In the genomic region with DNA sequence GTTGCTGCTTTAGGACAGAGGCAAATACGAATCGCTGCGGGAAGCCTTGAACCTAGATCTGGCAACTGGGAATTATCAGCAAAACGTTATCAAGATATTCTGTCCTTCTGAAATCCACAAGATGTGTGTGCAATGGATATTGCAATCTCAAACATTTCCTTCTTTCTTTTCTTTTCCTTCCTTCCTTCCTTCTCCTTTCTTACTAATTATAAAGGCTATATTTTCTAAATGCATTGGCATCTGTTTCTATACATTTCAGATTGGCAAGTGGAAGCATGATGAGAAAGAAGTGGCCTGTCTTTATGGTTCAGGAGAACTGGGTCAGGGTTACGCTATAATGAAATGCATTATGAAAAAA, we compare ENCODE assay signal across 9 cellular contexts. TPM values are rescaled to one million over a fixed set of nuclear protein-coding genes. Genes with fewer than 3 reads are reported as not detected.
DNase-seq lines count a peak whose midpoint lies in the region; ATAC-seq and TF ChIP-seq lines count a peak whose summit lies in the region.
"Had no signal": no experiment of that assay in that cellular context is flagged by ENCODE, and none has a peak within 500 bp of the region (broad histone marks: within the 10 kb centered on the region; RNA-seq: fewer than 3 reads in every experiment).

No MANE protein-coding gene starts in this region.

- H3K4me1 ChIP-seq in left ventricle myocardium inferior = peaks cover 16% of the 10 kb centered on the region
- H3K4me1 ChIP-seq in left lung = peaks cover 4 to 52% of the 10 kb centered on the region in 2 donors

- peaks cover 69% of the 10 kb centered on the region for H3K4me1 Mint-ChIP-seq in activated CD4-positive, alpha-beta memory T cell treated with anti-CD3 and anti-CD28 coated beads for 36 hours (ENCODE audit: low read depth)
- H3K4me1 Mint-ChIP-seq in type B pancreatic cell (ENCODE audit: unreplicated experiment) = peaks cover 12% of the 10 kb centered on the region

- H3K27me3 ChIP-seq in left ventricle myocardium inferior (ENCODE audit: low read depth) = no peaks in the 10 kb centered on the region
- H3K27me3 ChIP-seq in left lung = no peaks in the 10 kb centered on the region

- no peaks in the 10 kb centered on the region for H3K27me3 Mint-ChIP-seq in activated CD4-positive, alpha-beta memory T cell treated with anti-CD3 and anti-CD28 coated beads for 36 hours
- peaks cover 17% of the 10 kb centered on the region for H3K27me3 Mint-ChIP-seq in type B pancreatic cell

- H3K4me3 ChIP-seq in left ventricle myocardium inferior = peak overlapping the region; percentile 42
- H3K4me3 ChIP-seq in left lung = peak overlapping the region; percentile 7 to 50
- H3K4me3 ChIP-seq: MG63 had no signal

- peak; percentile 35 for TF ChIP-seq CTCF in left ventricle myocardium inferior (IDR thresholded peaks at IDR 0.05; ENCODE audit: borderline replicate concordance)
- peak in 1 of 2 donors; percentile 43 for TF ChIP-seq CTCF in left lung (IDR thresholded peaks at IDR 0.05)
- TF ChIP-seq CTCF in type B pancreatic cell (conservative IDR thresholded peaks at IDR 0.05) = peak; percentile 44

- no peaks in the 10 kb centered on the region for H3K9me3 Mint-ChIP-seq in activated CD4-positive, alpha-beta memory T cell treated with anti-CD3 and anti-CD28 coated beads for 36 hours
- no peaks in the 10 kb centered on the region for H3K9me3 Mint-ChIP-seq in type B pancreatic cell

- no peak for DNase-seq in left ventricle myocardium inferior
- no peak for DNase-seq in left ventricle myocardium superior
- DNase-seq in activated CD4-positive, alpha-beta memory T cell treated with anti-CD3 and anti-CD28 coated beads for 36 hours = no peak
- no peak for DNase-seq in left lung
- DNase-seq in type B pancreatic cell (ENCODE audit: extremely low spot score, unreplicated experiment) = no peak
- DNase-seq in UCSD-AML1 (lab: John Stamatoyannopoulos, UW; ENCODE audit: unreplicated experiment) = no peak
- no peak for DNase-seq in stimulated activated CD4-positive, alpha-beta T cell treated with anti-CD3 and anti-CD28 coated beads, Interleukin-15, amount 100 ng/mL, for 24 hours
- DNase-seq in NCI-H510A (lab: John Stamatoyannopoulos, UW) = no peak

- H3K36me3 Mint-ChIP-seq in activated CD4-positive, alpha-beta memory T cell treated with anti-CD3 and anti-CD28 coated beads for 36 hours = peaks cover 61% of the 10 kb centered on the region
- no peaks in the 10 kb centered on the region for H3K36me3 Mint-ChIP-seq in type B pancreatic cell

- no peaks in the 10 kb centered on the region for H3K9me3 ChIP-seq in left ventricle myocardium inferior (replicated peaks)
- no peaks in the 10 kb centered on the region for H3K9me3 ChIP-seq in left lung
- H3K9me3 ChIP-seq: MG63 had no signal

- CTCF ChIA-PET in activated CD4-positive, alpha-beta memory T cell treated with anti-CD3 and anti-CD28 coated beads for 36 hours (lab: Charles Lee) = interaction anchor here (0.6 to 11.6 kb wide), 14 partner anchors 15 to 109 kb away, joined by 3 to 370 read pairs (median 7); partner anchors contain the start of gene RSPH3

- ATAC-seq in left ventricle myocardium superior = no peak
- ATAC-seq in left lung = no peak

- H3K36me3 ChIP-seq in left ventricle myocardium inferior = no peaks in the 10 kb centered on the region
- H3K36me3 ChIP-seq in left lung = peaks cover 0 to 24% of the 10 kb centered on the region in 2 donors
- H3K36me3 ChIP-seq: MG63 had no signal

- H3K27ac ChIP-seq in left ventricle myocardium inferior (replicated peaks) (peak overlapping the region; percentile 41), left lung (peak overlapping the region; percentile 55 to 96)

- H3K27ac Mint-ChIP-seq in activated CD4-positive, alpha-beta memory T cell treated with anti-CD3 and anti-CD28 coated beads for 36 hours = peak overlapping the region; percentile 95
- peak overlapping the region; percentile 88 for H3K27ac Mint-ChIP-seq in type B pancreatic cell

- H3K4me3 Mint-ChIP-seq in activated CD4-positive, alpha-beta memory T cell treated with anti-CD3 and anti-CD28 coated beads for 36 hours = peak overlapping the region; percentile 94
- no peak overlapping the region for H3K4me3 Mint-ChIP-seq in type B pancreatic cell

- POLR2A ChIA-PET in activated CD4-positive, alpha-beta memory T cell treated with anti-CD3 and anti-CD28 coated beads for 36 hours (lab: Charles Lee) = interaction anchor here (1.0 to 5.6 kb wide), 8 partner anchors 14 to 399 kb away, joined by 3 to 69 read pairs (median 19); no protein-coding TSS in a partner anchor

- intact Hi-C loops in left ventricle myocardium inferior (cut with micrococcal nuclease) (loop anchor here (10.0 kb wide), 1 partner anchor 92 kb away; no protein-coding TSS in a partner anchor), left ventricle myocardium superior (cut with micrococcal nuclease) (loop anchor here (5.0 to 10.0 kb wide), 2 partner anchors 62 to 89 kb away; no protein-coding TSS in a partner anchor), left lung (cut with DNase I) (loop anchor here in 1 of 2 donors (5.0 kb wide), 1 partner anchor 59 kb away; no protein-coding TSS in a partner anchor)
- intact Hi-C loops in activated CD4-positive, alpha-beta memory T cell treated with anti-CD3 and anti-CD28 coated beads for 36 hours (cut with micrococcal nuclease) = loop anchor here (1.0 to 5.0 kb wide), 3 partner anchors 36 to 192 kb away; no protein-coding TSS in a partner anchor

RNA-seq across cellular contexts. Expression of gene TAGAP, which starts 2.0 kb away (rescaled TPM):
- 1.2 TPM for total RNA-seq in left ventricle myocardium inferior
- total RNA-seq in left ventricle myocardium superior = 2.1 TPM
- total RNA-seq in activated CD4-positive, alpha-beta memory T cell treated with anti-CD3 and anti-CD28 coated beads for 36 hours = 10 to 100 TPM; 40.1 to 41.6 TPM
- 10 to 100 TPM in 1 of 2 donors, 1 to 10 TPM in 1; 8.2 to 15.1 TPM for total RNA-seq in left lung
- total RNA-seq in type B pancreatic cell (ENCODE audit: low replicate concordance) = 0.22 and 0.43 TPM in 2 replicates

RNA-seq across cellular contexts. Expression of gene RSPH3, which starts 42.8 kb away (rescaled TPM):
- total RNA-seq in left ventricle myocardium inferior (11.9 TPM), left ventricle myocardium superior (12.1 TPM), left lung (10 to 100 TPM; 12.4 to 18.0 TPM), type B pancreatic cell (ENCODE audit: low replicate concordance) (9.7 and 11.8 TPM in 2 replicates)
- 1 to 10 TPM; 6.1 to 6.8 TPM for total RNA-seq in activated CD4-positive, alpha-beta memory T cell treated with anti-CD3 and anti-CD28 coated beads for 36 hours
